Comparison of ENCODE assay signal across 22 cellular contexts in genomic region chr4:102116121-102116520, GRCh38.
DNase-seq lines count a peak whose midpoint lies in the region; ATAC-seq and TF ChIP-seq lines count a peak whose summit lies in the region.
"Had no signal": no experiment of that assay in that cellular context is flagged by ENCODE, and none has a peak within 500 bp of the region (broad histone marks: within the 10 kb centered on the region; RNA-seq: fewer than 3 reads in every experiment).

No MANE protein-coding gene starts in this region.

- H3K27me3 Mint-ChIP-seq in endothelial cell (ENCODE audit: unreplicated experiment): no peaks in the 10 kb centered on the region
- H3K27me3 Mint-ChIP-seq: CD4-positive, alpha-beta memory T cell; CD4-positive, CD25-positive, alpha-beta regulatory T cell; CD8-positive, alpha-beta memory T cell had no signal

- no peak overlapping the region for H3K4me3 Mint-ChIP-seq in endothelial cell (ENCODE audit: unreplicated experiment)
- H3K4me3 Mint-ChIP-seq: CD14-positive monocyte; CD4-positive, alpha-beta memory T cell; CD4-positive, CD25-positive, alpha-beta regulatory T cell; CD8-positive, alpha-beta memory T cell had no signal

- no peak for ATAC-seq in HG03280 (IDR thresholded peaks at IDR 0.05; ENCODE audit: unreplicated experiment)

- H3K4me1 Mint-ChIP-seq in endothelial cell (ENCODE audit: unreplicated experiment): no peaks in the 10 kb centered on the region
- H3K4me1 Mint-ChIP-seq: CD14-positive monocyte; CD4-positive, alpha-beta memory T cell; CD4-positive, CD25-positive, alpha-beta regulatory T cell; CD8-positive, alpha-beta memory T cell had no signal

- TF ChIP-seq CTCF in endothelial cell (IDR thresholded peaks at IDR 0.05; ENCODE audit: unreplicated experiment): no peak

- in situ Hi-C loops in G401 (cut with HindIII; ENCODE audit: low sequenced_read_pairs): no loop called here

- H3K36me3 Mint-ChIP-seq in endothelial cell (ENCODE audit: low read depth, unreplicated experiment): no peaks in the 10 kb centered on the region
- H3K36me3 Mint-ChIP-seq: CD14-positive monocyte; CD4-positive, alpha-beta memory T cell; CD4-positive, CD25-positive, alpha-beta regulatory T cell; CD8-positive, alpha-beta memory T cell had no signal

- no peak overlapping the region for H3K27ac Mint-ChIP-seq in endothelial cell (ENCODE audit: unreplicated experiment)
- H3K27ac Mint-ChIP-seq: CD14-positive monocyte; CD4-positive, alpha-beta memory T cell; CD4-positive, CD25-positive, alpha-beta regulatory T cell; CD8-positive, alpha-beta memory T cell had no signal

- H3K9me3 Mint-ChIP-seq in endothelial cell (ENCODE audit: unreplicated experiment): peaks cover 5% of the 10 kb centered on the region

- DNase-seq in G401 (ENCODE audit: low spot score): peak; percentile 97
- peak; percentile 96 for DNase-seq in cerebellar cortex (ENCODE audit: low spot score)
- peak; percentile 60 for DNase-seq in cerebellum (ENCODE audit: low spot score)
- DNase-seq in retina: peak; percentile 29
- no peak for DNase-seq in activated CD8-positive, alpha-beta memory T cell treated with anti-CD3 and anti-CD28 coated beads for 24 hours
- DNase-seq in endothelial cell (ENCODE audit: low spot score): no peak
- DNase-seq: 8988T; ACHN; BE2C; CD4-positive, alpha-beta memory T cell; CD4-positive, CD25-positive, alpha-beta regulatory T cell; CD8-positive, alpha-beta memory T cell; COR-L47; DMS 273 treated with DMSO at 0.1 percent for 48 hours; DMS153; DMS53; DMS79; DND-41; EL; GF-D8 had no signal

Comparison
In these comparisons a context has a peak if more than half of its experiments do, and no peak if none do; other contexts are left out.
1. DNase-seq: peak in G401 (single experiment), cerebellar cortex (single experiment), cerebellum (single experiment) and retina (single experiment); none in activated CD8-positive, alpha-beta memory T cell treated with anti-CD3 and anti-CD28 coated beads for 24 hours (single experiment) and endothelial cell (single experiment).